In the genomic region with DNA sequence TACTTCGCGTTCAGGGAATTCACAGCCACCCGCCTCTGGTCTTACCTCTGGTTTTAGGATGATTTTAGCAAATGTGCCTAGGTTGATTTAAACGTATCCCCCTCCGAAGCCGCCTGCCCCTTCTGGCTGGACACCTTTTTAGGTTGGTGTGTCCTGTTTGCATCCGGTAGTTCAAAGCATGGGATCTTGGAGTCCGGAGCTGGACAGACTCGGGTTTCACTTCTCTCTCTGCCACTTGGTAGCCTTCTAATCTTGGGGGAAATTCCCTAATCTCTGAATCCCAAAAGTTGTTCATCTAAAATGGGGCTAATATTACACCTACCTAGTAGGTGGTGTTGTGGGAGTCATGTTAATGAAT, we compare ENCODE assay signal across 8 cellular contexts. TPM values are rescaled to one million over a fixed set of nuclear protein-coding genes. Genes with fewer than 3 reads are reported as not detected.
A peak's percentile ranks its signal among the peaks of the same experiment; 100 is the strongest.
DNase-seq lines count a peak whose midpoint lies in the region; ATAC-seq and TF ChIP-seq lines count a peak whose summit lies in the region.

No MANE protein-coding gene starts in this region.

- peaks cover 7% of the 10 kb centered on the region for H3K27me3 Mint-ChIP-seq in activated CD4-positive, alpha-beta T cell treated with anti-CD3 and anti-CD28 coated beads, Interleukin-2, amount 10 ng/mL, durations not matched to agents 24 days and 14 days

- no peak for DNase-seq in activated CD4-positive, alpha-beta T cell treated with anti-CD3 and anti-CD28 coated beads, Interleukin-2, amount 10 ng/mL, durations not matched to agents 24 days and 14 days
- no peak for DNase-seq in activated CD4-positive, alpha-beta T cell treated with anti-CD3 and anti-CD28 coated beads for 1 hour
- DNase-seq in astrocyte of the cerebellum (ENCODE audit: low read depth), result no peak
- no peak for DNase-seq in mucosa of descending colon
- no peak for DNase-seq in COLO668 (lab: John Stamatoyannopoulos, UW; ENCODE audit: unreplicated experiment)
- DNase-seq in EL, result no peak
- no peak for DNase-seq in Kasumi-1 (lab: John Stamatoyannopoulos, UW)

- no peak for TF ChIP-seq CTCF in astrocyte of the cerebellum (IDR thresholded peaks at IDR 0.05; ENCODE audit: low read depth, low read length, missing control alignments)
- no peak for TF ChIP-seq CTCF in mucosa of descending colon (IDR thresholded peaks at IDR 0.05)

- peak overlapping the region; percentile 97 for H3K4me3 Mint-ChIP-seq in activated CD4-positive, alpha-beta T cell treated with anti-CD3 and anti-CD28 coated beads, Interleukin-2, amount 10 ng/mL, durations not matched to agents 24 days and 14 days

- peaks cover 8% of the 10 kb centered on the region for H3K4me1 ChIP-seq in mucosa of descending colon (ENCODE audit: low read depth)

- H3K36me3 ChIP-seq in mucosa of descending colon (ENCODE audit: low read depth), result no peaks in the 10 kb centered on the region

- in situ Hi-C loops in astrocyte of the cerebellum (cut with HindIII; ENCODE audit: low sequenced_read_pairs), result no loop called here

- H3K9me3 ChIP-seq in mucosa of descending colon, result no peaks in the 10 kb centered on the region

- H3K4me3 ChIP-seq in astrocyte of the cerebellum (ENCODE audit: low read depth, low read length), result peak overlapping the region; percentile 90
- peak overlapping the region; percentile 55 for H3K4me3 ChIP-seq in mucosa of descending colon

- intact Hi-C loops in activated CD4-positive, alpha-beta T cell treated with anti-CD3 and anti-CD28 coated beads, Interleukin-2, amount 10 ng/mL, durations not matched to agents 24 days and 14 days (cut with micrococcal nuclease), result loop anchor here (1.0 to 5.0 kb wide), 2 partner anchors 40 to 187 kb away; no protein-coding TSS in a partner anchor
- intact Hi-C loops in mucosa of descending colon (cut with DNase I, micrococcal nuclease), result no loop called here

- ATAC-seq in HG03354 (IDR thresholded peaks at IDR 0.05; ENCODE audit: poor library complexity, severe bottlenecking, unreplicated experiment) (peak; percentile 26), mucosa of descending colon (peak; percentile 5)

- peaks cover 2% of the 10 kb centered on the region for H3K9me3 Mint-ChIP-seq in activated CD4-positive, alpha-beta T cell treated with anti-CD3 and anti-CD28 coated beads, Interleukin-2, amount 10 ng/mL, durations not matched to agents 24 days and 14 days

- H3K36me3 Mint-ChIP-seq in activated CD4-positive, alpha-beta T cell treated with anti-CD3 and anti-CD28 coated beads, Interleukin-2, amount 10 ng/mL, durations not matched to agents 24 days and 14 days (ENCODE audit: low read depth), result peaks cover 40% of the 10 kb centered on the region

- peak overlapping the region; percentile 96 for H3K27ac Mint-ChIP-seq in activated CD4-positive, alpha-beta T cell treated with anti-CD3 and anti-CD28 coated beads, Interleukin-2, amount 10 ng/mL, durations not matched to agents 24 days and 14 days

- peaks cover 39% of the 10 kb centered on the region for H3K4me1 Mint-ChIP-seq in activated CD4-positive, alpha-beta T cell treated with anti-CD3 and anti-CD28 coated beads, Interleukin-2, amount 10 ng/mL, durations not matched to agents 24 days and 14 days

RNA-seq across cellular contexts. Expression of a gene that starts 0.7 kb away (rescaled TPM):
- total RNA-seq in activated CD4-positive, alpha-beta T cell treated with anti-CD3 and anti-CD28 coated beads, Interleukin-2, amount 10 ng/mL, durations not matched to agents 24 days and 14 days, result 189 and 210 TPM in 2 replicates
- total RNA-seq in mucosa of descending colon, result 10 to 100 TPM; 12.9 to 27.1 (median 14.0) TPM

RNA-seq across cellular contexts. Expression of a gene that starts 23.1 kb away (rescaled TPM):
- not detected in 2 replicates for total RNA-seq in activated CD4-positive, alpha-beta T cell treated with anti-CD3 and anti-CD28 coated beads, Interleukin-2, amount 10 ng/mL, durations not matched to agents 24 days and 14 days
- total RNA-seq in mucosa of descending colon, result 1 to 10 TPM in 1 of 3 donors, not detected in 2; 2.1 TPM
